Comparison of ENCODE assay signal across 1 cellular context in the genomic region with DNA sequence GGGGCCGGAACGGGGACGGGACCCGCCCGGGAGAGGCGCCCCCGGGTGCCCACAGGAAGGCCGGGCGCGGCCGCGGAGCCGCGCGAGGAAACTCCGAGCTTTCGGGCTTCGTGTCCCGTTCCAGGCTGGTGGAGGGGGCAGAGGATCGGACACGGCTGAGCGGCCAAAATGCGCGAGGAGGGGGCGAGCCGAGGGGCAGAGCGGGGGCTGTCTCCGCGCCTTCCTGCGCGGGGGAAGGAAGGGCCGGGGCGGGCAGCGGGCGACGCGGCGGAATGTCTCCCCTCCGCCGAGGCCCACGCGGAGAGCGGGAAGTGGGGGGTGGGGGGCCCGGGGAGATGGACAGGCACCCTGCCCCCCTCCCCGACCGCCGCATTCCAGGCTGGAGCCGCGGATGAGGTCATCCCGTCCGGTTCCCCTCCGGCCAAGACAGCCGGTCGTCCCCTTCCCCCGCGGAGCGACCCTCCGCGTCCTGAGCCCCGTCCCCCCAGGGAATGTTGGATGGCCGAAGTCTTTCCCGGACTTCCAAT.
TF ChIP-seq lines count a peak whose summit lies in the region.

No MANE protein-coding gene starts in this region.

TF ChIP-seq in HepG2, 621 proteins besides CTCF, POLR2A, EP300 and RAD21 (continued from another document and continues in another):
- TF ChIP-seq, protein P1, sequence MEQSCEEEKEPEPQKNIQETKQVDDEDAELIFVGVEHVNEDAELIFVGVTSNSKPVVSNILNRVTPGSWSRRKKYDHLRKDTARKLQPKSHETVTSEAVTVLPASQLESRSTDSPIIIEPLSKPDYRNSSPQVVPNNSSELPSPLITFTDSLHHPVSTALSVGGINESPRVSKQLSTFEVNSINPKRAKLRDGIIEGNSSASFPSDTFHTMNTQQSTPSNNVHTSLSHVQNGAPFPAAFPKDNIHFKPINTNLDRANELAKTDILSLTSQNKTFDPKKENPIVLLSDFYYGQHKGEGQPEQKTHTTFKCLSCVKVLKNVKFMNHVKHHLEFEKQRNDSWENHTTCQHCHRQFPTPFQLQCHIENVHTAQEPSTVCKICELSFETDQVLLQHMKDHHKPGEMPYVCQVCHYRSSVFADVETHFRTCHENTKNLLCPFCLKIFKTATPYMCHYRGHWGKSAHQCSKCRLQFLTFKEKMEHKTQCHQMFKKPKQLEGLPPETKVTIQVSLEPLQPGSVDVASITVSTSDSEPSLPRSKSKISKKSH (CRISPR knock-in tag; IDR thresholded peaks at IDR 0.05; ENCODE audit: borderline replicate concordance): 0 out of 2 replicates have a peak, but pooled peaks have one; percentile 44
- TF ChIP-seq ZNF552 (CRISPR knock-in tag; IDR thresholded peaks at IDR 0.05; ENCODE audit: borderline replicate concordance) (no peak; the same call in 1 of the 2 replicates), ZNF446 (CRISPR knock-in tag; IDR thresholded peaks at IDR 0.05) (no peak), KLF13 (CRISPR knock-in tag; IDR thresholded peaks at IDR 0.05) (no peak), DNMT3B (CRISPR knock-in tag; conservative IDR thresholded peaks at IDR 0.05) (no peak), ZNF672 (CRISPR knock-in tag; IDR thresholded peaks at IDR 0.05) (0 out of 2 replicates have a peak, but pooled peaks have one; percentile 2), SRSF4 (IDR thresholded peaks at IDR 0.05; ENCODE audit: low read depth, low read length, poor library complexity, severe bottlenecking) (no peak), ATF7 (IDR thresholded peaks at IDR 0.05) (peak; percentile 23), ATF7 (CRISPR knock-in tag; IDR thresholded peaks at IDR 0.05) (no peak), NPAS2 (CRISPR knock-in tag; IDR thresholded peaks at IDR 0.05; ENCODE audit: borderline replicate concordance) (no peak), SYNCRIP (IDR thresholded peaks at IDR 0.05; ENCODE audit: insufficient read depth, low read depth, low read length) (no peak), KLF15 (CRISPR knock-in tag; IDR thresholded peaks at IDR 0.05; ENCODE audit: borderline replicate concordance) (no peak), HNRNPK (IDR thresholded peaks at IDR 0.05; ENCODE audit: low read depth, low read length, poor library complexity, severe bottlenecking) (peak; percentile 89), KLF9 (CRISPR knock-in tag; IDR thresholded peaks at IDR 0.05; ENCODE audit: low read depth) (no peak), GATA4 (IDR thresholded peaks at IDR 0.05; ENCODE audit: borderline replicate concordance, low read depth) (no peak), ZNF709 (CRISPR knock-in tag; IDR thresholded peaks at IDR 0.05) (no peak), ISL2 (CRISPR knock-in tag; IDR thresholded peaks at IDR 0.05) (0 out of 2 replicates have a peak, but pooled peaks have one; percentile 36), IRX3 (CRISPR knock-in tag; IDR thresholded peaks at IDR 0.05; ENCODE audit: borderline replicate concordance, low read depth) (0 out of 2 replicates have a peak, but pooled peaks have one; percentile 19), PHF8 (CRISPR knock-in tag; IDR thresholded peaks at IDR 0.05) (no peak), ZNF530 (CRISPR knock-in tag; IDR thresholded peaks at IDR 0.05; ENCODE audit: low read depth) (no peak), ZNF572 (CRISPR knock-in tag; IDR thresholded peaks at IDR 0.05) (no peak), JDP2 (CRISPR knock-in tag; IDR thresholded peaks at IDR 0.05; ENCODE audit: borderline replicate concordance) (no peak), SMAD3 (CRISPR knock-in tag; IDR thresholded peaks at IDR 0.05) (no peak), NFKBIZ (CRISPR knock-in tag; IDR thresholded peaks at IDR 0.05) (no peak), TEAD3 (CRISPR knock-in tag; optimal IDR thresholded peaks at IDR 0.05; ENCODE audit: borderline replicate concordance) (peak; percentile 67), PAF1 (CRISPR knock-in tag; IDR thresholded peaks at IDR 0.05) (no peak), ZNF274 (CRISPR knock-in tag; IDR thresholded peaks at IDR 0.05) (no peak), RBM22 (optimal IDR thresholded peaks at IDR 0.05; ENCODE audit: low read length) (no peak), POLR2G (IDR thresholded peaks at IDR 0.05; ENCODE audit: low read depth, low read length) (no peak), MIXL1 (CRISPR knock-in tag; IDR thresholded peaks at IDR 0.05) (no peak), ZNF567 (CRISPR knock-in tag; IDR thresholded peaks at IDR 0.05; ENCODE audit: borderline replicate concordance) (0 out of 2 replicates have a peak, but pooled peaks have one; percentile 20), ZNF761 (CRISPR knock-in tag; conservative IDR thresholded peaks at IDR 0.05) (no peak), DPF2 (CRISPR knock-in tag; IDR thresholded peaks at IDR 0.05; ENCODE audit: borderline replicate concordance, low read depth) (no peak), ZBTB7B (CRISPR knock-in tag; IDR thresholded peaks at IDR 0.05) (peak; percentile 33; the same call in 1 of the 2 replicates), GZF1 (CRISPR knock-in tag; IDR thresholded peaks at IDR 0.05) (no peak), ZNF660 (CRISPR knock-in tag; IDR thresholded peaks at IDR 0.05; ENCODE audit: borderline replicate concordance, low read depth) (no peak), ZNF367 (CRISPR knock-in tag; IDR thresholded peaks at IDR 0.05; ENCODE audit: borderline replicate concordance) (no peak), THYN1 (CRISPR knock-in tag; IDR thresholded peaks at IDR 0.05; ENCODE audit: borderline replicate concordance, low read depth) (no peak), CBFB (CRISPR knock-in tag; IDR thresholded peaks at IDR 0.05) (0 out of 2 replicates have a peak, but pooled peaks have one; percentile 11), CEBPG (CRISPR knock-in tag; IDR thresholded peaks at IDR 0.05) (no peak), KDM5B (CRISPR knock-in tag; IDR thresholded peaks at IDR 0.05; ENCODE audit: borderline replicate concordance) (no peak), ZNF674 (CRISPR knock-in tag; IDR thresholded peaks at IDR 0.05; ENCODE audit: low read depth) (no peak), CBX2 (IDR thresholded peaks at IDR 0.05; ENCODE audit: low read depth, low read length) (no peak), CBX2 (CRISPR knock-in tag; IDR thresholded peaks at IDR 0.05; ENCODE audit: low read depth) (no peak), ZNF101 (CRISPR knock-in tag; IDR thresholded peaks at IDR 0.05; ENCODE audit: borderline replicate concordance, low read depth) (no peak)
- TF ChIP-seq, protein P2, sequence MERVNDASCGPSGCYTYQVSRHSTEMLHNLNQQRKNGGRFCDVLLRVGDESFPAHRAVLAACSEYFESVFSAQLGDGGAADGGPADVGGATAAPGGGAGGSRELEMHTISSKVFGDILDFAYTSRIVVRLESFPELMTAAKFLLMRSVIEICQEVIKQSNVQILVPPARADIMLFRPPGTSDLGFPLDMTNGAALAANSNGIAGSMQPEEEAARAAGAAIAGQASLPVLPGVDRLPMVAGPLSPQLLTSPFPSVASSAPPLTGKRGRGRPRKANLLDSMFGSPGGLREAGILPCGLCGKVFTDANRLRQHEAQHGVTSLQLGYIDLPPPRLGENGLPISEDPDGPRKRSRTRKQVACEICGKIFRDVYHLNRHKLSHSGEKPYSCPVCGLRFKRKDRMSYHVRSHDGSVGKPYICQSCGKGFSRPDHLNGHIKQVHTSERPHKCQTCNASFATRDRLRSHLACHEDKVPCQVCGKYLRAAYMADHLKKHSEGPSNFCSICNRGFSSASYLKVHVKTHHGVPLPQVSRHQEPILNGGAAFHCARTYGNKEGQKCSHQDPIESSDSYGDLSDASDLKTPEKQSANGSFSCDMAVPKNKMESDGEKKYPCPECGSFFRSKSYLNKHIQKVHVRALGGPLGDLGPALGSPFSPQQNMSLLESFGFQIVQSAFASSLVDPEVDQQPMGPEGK (CRISPR knock-in tag; IDR thresholded peaks at IDR 0.05): peak; percentile 91
- TF ChIP-seq, protein P3, sequence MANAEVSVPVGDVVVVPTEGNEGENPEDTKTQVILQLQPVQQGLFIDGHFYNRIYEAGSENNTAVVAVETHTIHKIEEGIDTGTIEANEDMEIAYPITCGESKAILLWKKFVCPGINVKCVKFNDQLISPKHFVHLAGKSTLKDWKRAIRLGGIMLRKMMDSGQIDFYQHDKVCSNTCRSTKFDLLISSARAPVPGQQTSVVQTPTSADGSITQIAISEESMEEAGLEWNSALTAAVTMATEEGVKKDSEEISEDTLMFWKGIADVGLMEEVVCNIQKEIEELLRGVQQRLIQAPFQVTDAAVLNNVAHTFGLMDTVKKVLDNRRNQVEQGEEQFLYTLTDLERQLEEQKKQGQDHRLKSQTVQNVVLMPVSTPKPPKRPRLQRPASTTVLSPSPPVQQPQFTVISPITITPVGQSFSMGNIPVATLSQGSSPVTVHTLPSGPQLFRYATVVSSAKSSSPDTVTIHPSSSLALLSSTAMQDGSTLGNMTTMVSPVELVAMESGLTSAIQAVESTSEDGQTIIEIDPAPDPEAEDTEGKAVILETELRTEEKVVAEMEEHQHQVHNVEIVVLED (CRISPR knock-in tag; IDR thresholded peaks at IDR 0.05; ENCODE audit: borderline replicate concordance): no peak
- TF ChIP-seq, protein P4, sequence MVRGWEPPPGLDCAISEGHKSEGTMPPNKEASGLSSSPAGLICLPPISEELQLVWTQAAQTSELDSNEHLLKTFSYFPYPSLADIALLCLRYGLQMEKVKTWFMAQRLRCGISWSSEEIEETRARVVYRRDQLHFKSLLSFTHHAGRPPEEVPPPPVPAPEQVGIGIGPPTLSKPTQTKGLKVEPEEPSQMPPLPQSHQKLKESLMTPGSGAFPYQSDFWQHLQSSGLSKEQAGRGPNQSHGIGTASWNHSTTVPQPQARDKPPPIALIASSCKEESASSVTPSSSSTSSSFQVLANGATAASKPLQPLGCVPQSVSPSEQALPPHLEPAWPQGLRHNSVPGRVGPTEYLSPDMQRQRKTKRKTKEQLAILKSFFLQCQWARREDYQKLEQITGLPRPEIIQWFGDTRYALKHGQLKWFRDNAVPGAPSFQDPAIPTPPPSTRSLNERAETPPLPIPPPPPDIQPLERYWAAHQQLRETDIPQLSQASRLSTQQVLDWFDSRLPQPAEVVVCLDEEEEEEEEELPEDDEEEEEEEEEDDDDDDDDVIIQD (CRISPR knock-in tag; IDR thresholded peaks at IDR 0.05; ENCODE audit: low read depth): no peak
- TF ChIP-seq, protein P5, sequence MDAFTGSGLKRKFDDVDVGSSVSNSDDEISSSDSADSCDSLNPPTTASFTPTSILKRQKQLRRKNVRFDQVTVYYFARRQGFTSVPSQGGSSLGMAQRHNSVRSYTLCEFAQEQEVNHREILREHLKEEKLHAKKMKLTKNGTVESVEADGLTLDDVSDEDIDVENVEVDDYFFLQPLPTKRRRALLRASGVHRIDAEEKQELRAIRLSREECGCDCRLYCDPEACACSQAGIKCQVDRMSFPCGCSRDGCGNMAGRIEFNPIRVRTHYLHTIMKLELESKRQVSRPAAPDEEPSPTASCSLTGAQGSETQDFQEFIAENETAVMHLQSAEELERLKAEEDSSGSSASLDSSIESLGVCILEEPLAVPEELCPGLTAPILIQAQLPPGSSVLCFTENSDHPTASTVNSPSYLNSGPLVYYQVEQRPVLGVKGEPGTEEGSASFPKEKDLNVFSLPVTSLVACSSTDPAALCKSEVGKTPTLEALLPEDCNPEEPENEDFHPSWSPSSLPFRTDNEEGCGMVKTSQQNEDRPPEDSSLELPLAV (CRISPR knock-in tag; conservative IDR thresholded peaks at IDR 0.05; ENCODE audit: low read depth): 0 out of 2 replicates have a peak, but pooled peaks have one; percentile 19
- TF ChIP-seq, protein P6, sequence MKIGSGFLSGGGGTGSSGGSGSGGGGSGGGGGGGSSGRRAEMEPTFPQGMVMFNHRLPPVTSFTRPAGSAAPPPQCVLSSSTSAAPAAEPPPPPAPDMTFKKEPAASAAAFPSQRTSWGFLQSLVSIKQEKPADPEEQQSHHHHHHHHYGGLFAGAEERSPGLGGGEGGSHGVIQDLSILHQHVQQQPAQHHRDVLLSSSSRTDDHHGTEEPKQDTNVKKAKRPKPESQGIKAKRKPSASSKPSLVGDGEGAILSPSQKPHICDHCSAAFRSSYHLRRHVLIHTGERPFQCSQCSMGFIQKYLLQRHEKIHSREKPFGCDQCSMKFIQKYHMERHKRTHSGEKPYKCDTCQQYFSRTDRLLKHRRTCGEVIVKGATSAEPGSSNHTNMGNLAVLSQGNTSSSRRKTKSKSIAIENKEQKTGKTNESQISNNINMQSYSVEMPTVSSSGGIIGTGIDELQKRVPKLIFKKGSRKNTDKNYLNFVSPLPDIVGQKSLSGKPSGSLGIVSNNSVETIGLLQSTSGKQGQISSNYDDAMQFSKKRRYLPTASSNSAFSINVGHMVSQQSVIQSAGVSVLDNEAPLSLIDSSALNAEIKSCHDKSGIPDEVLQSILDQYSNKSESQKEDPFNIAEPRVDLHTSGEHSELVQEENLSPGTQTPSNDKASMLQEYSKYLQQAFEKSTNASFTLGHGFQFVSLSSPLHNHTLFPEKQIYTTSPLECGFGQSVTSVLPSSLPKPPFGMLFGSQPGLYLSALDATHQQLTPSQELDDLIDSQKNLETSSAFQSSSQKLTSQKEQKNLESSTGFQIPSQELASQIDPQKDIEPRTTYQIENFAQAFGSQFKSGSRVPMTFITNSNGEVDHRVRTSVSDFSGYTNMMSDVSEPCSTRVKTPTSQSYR (CRISPR knock-in tag; IDR thresholded peaks at IDR 0.05; ENCODE audit: borderline replicate concordance): peak; percentile 79
- TF ChIP-seq, protein P7, sequence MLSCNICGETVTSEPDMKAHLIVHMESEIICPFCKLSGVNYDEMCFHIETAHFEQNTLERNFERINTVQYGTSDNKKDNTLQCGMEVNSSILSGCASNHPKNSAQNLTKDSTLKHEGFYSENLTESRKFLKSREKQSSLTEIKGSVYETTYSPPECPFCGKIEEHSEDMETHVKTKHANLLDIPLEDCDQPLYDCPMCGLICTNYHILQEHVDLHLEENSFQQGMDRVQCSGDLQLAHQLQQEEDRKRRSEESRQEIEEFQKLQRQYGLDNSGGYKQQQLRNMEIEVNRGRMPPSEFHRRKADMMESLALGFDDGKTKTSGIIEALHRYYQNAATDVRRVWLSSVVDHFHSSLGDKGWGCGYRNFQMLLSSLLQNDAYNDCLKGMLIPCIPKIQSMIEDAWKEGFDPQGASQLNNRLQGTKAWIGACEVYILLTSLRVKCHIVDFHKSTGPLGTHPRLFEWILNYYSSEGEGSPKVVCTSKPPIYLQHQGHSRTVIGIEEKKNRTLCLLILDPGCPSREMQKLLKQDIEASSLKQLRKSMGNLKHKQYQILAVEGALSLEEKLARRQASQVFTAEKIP (CRISPR knock-in tag; IDR thresholded peaks at IDR 0.05; ENCODE audit: borderline replicate concordance): no peak
- TF ChIP-seq, protein P8, sequence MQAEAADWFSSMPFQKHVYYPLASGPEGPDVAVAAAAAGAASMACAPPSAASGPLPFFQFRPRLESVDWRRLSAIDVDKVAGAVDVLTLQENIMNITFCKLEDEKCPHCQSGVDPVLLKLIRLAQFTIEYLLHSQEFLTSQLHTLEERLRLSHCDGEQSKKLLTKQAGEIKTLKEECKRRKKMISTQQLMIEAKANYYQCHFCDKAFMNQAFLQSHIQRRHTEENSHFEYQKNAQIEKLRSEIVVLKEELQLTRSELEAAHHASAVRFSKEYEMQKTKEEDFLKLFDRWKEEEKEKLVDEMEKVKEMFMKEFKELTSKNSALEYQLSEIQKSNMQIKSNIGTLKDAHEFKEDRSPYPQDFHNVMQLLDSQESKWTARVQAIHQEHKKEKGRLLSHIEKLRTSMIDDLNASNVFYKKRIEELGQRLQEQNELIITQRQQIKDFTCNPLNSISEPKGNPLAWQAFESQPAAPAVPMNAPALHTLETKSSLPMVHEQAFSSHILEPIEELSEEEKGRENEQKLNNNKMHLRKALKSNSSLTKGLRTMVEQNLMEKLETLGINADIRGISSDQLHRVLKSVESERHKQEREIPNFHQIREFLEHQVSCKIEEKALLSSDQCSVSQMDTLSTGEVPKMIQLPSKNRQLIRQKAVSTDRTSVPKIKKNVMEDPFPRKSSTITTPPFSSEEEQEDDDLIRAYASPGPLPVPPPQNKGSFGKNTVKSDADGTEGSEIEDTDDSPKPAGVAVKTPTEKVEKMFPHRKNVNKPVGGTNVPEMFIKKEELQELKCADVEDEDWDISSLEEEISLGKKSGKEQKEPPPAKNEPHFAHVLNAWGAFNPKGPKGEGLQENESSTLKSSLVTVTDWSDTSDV (CRISPR knock-in tag; IDR thresholded peaks at IDR 0.05): no peak
